ENCODE assay signal across 8 cellular contexts in genomic region chr1:99849744-99850457, GRCh38. TPM values are rescaled to one million over a fixed set of nuclear protein-coding genes. Genes with fewer than 3 reads are reported as not detected.
DNase-seq lines count a peak whose midpoint lies in the region; ATAC-seq and TF ChIP-seq lines count a peak whose summit lies in the region.

Gene AGL (plus strand): TSS chr1:99850361. CDS start chr1:99851043, 682 bp downstream.

- peak; percentile 93 for DNase-seq in AG20443 (ENCODE audit: low spot score)
- peak; percentile 92 to 94 for DNase-seq in NCI-H524 (lab: John Stamatoyannopoulos, UW)
- peak; percentile 88 for DNase-seq in activated CD4-positive, alpha-beta T cell treated with anti-CD3 and anti-CD28 coated beads, Interleukin-2, amount 10 ng/mL, durations not matched to agents 7 days and 5 days
- peak; percentile 89 to 96 for DNase-seq in left lung
- DNase-seq in stimulated activated CD4-positive, alpha-beta T cell treated with anti-CD3 and anti-CD28 coated beads, Interleukin-4, amount 100 ng/mL, for 1 hour: peak; percentile 87

- no peaks in the 10 kb centered on the region for H3K27me3 ChIP-seq in left lung

- H3K4me1 ChIP-seq in left lung: peaks cover 6 to 17% of the 10 kb centered on the region in 2 donors

- ATAC-seq in GM19025 (IDR thresholded peaks at IDR 0.05; ENCODE audit: low read depth, unreplicated experiment) (peak; percentile 99), HG03280 (IDR thresholded peaks at IDR 0.05; ENCODE audit: unreplicated experiment) (peak; percentile 99), left lung (peak; percentile 97)

- POLR2A ChIA-PET in activated CD4-positive, alpha-beta T cell treated with anti-CD3 and anti-CD28 coated beads, Interleukin-2, amount 10 ng/mL, durations not matched to agents 7 days and 5 days (lab: Charles Lee): no interaction called here

- H3K27ac Mint-ChIP-seq in activated CD4-positive, alpha-beta T cell treated with anti-CD3 and anti-CD28 coated beads, Interleukin-2, amount 10 ng/mL, durations not matched to agents 7 days and 5 days: peak within 1 kb of the TSS; percentile 93
- peak within 1 kb of the TSS; percentile 88 for H3K27ac Mint-ChIP-seq in dendritic cell treated with granulocyte-macrophage colony-stimulating factor and Interleukin-4, amounts not matched to agents 40 ng/mL and 50 ng/mL, for 4 days

- H3K9me3 ChIP-seq in left lung: no peaks in the 10 kb centered on the region

- intact Hi-C loops in dendritic cell treated with granulocyte-macrophage colony-stimulating factor and Interleukin-4, amounts not matched to agents 40 ng/mL and 50 ng/mL, for 4 days (cut with micrococcal nuclease): loop anchor here (5.0 kb wide), 1 partner anchor 192 kb away; no protein-coding TSS in a partner anchor
- intact Hi-C loops in left lung (cut with DNase I): no loop called here

- H3K4me1 Mint-ChIP-seq in activated CD4-positive, alpha-beta T cell treated with anti-CD3 and anti-CD28 coated beads, Interleukin-2, amount 10 ng/mL, durations not matched to agents 7 days and 5 days: peaks cover 36% of the 10 kb centered on the region
- peaks cover 13% of the 10 kb centered on the region for H3K4me1 Mint-ChIP-seq in dendritic cell treated with granulocyte-macrophage colony-stimulating factor and Interleukin-4, amounts not matched to agents 40 ng/mL and 50 ng/mL, for 4 days (ENCODE audit: low read depth)

- peaks cover 0 to 12% of the 10 kb centered on the region in 2 donors for H3K36me3 ChIP-seq in left lung

- H3K27ac ChIP-seq in left lung: peak within 1 kb of the TSS; percentile 87

- H3K27me3 Mint-ChIP-seq in activated CD4-positive, alpha-beta T cell treated with anti-CD3 and anti-CD28 coated beads, Interleukin-2, amount 10 ng/mL, durations not matched to agents 7 days and 5 days: peaks cover 2% of the 10 kb centered on the region
- no peaks in the 10 kb centered on the region for H3K27me3 Mint-ChIP-seq in dendritic cell treated with granulocyte-macrophage colony-stimulating factor and Interleukin-4, amounts not matched to agents 40 ng/mL and 50 ng/mL, for 4 days

- H3K4me3 ChIP-seq in left lung: peak within 1 kb of the TSS; percentile 58 to 78

- H3K4me3 Mint-ChIP-seq in activated CD4-positive, alpha-beta T cell treated with anti-CD3 and anti-CD28 coated beads, Interleukin-2, amount 10 ng/mL, durations not matched to agents 7 days and 5 days: peak within 1 kb of the TSS; percentile 90
- H3K4me3 Mint-ChIP-seq in dendritic cell treated with granulocyte-macrophage colony-stimulating factor and Interleukin-4, amounts not matched to agents 40 ng/mL and 50 ng/mL, for 4 days: peak within 1 kb of the TSS; percentile 89

- CTCF ChIA-PET in activated CD4-positive, alpha-beta T cell treated with anti-CD3 and anti-CD28 coated beads, Interleukin-2, amount 10 ng/mL, durations not matched to agents 7 days and 5 days (lab: Charles Lee): interaction anchor here (1.3 kb wide), 1 partner anchor 16 kb away, joined by 3 read pairs; no protein-coding TSS in a partner anchor

- H3K36me3 Mint-ChIP-seq in activated CD4-positive, alpha-beta T cell treated with anti-CD3 and anti-CD28 coated beads, Interleukin-2, amount 10 ng/mL, durations not matched to agents 7 days and 5 days (ENCODE audit: low read depth): peaks cover 16% of the 10 kb centered on the region
- peaks cover 34% of the 10 kb centered on the region for H3K36me3 Mint-ChIP-seq in dendritic cell treated with granulocyte-macrophage colony-stimulating factor and Interleukin-4, amounts not matched to agents 40 ng/mL and 50 ng/mL, for 4 days (ENCODE audit: low read depth)

- no peak for TF ChIP-seq CTCF in left lung (IDR thresholded peaks at IDR 0.05)

- no peaks in the 10 kb centered on the region for H3K9me3 Mint-ChIP-seq in activated CD4-positive, alpha-beta T cell treated with anti-CD3 and anti-CD28 coated beads, Interleukin-2, amount 10 ng/mL, durations not matched to agents 7 days and 5 days
- no peaks in the 10 kb centered on the region for H3K9me3 Mint-ChIP-seq in dendritic cell treated with granulocyte-macrophage colony-stimulating factor and Interleukin-4, amounts not matched to agents 40 ng/mL and 50 ng/mL, for 4 days

RNA-seq across cellular contexts. Expression of gene AGL, which starts in this region (rescaled TPM):
- 10 to 100 TPM; 12.6 to 13.2 TPM for total RNA-seq in activated CD4-positive, alpha-beta T cell treated with anti-CD3 and anti-CD28 coated beads, Interleukin-2, amount 10 ng/mL, durations not matched to agents 7 days and 5 days
- 10 to 100 TPM; 16.9 to 38.4 TPM for total RNA-seq in left lung

Comparison
In these comparisons a context has a peak if more than half of its experiments do, and no peak if none do; other contexts are left out.
1. Peak in every context shown above with its lines: DNase-seq, ATAC-seq, H3K4me3 ChIP-seq and H3K27ac ChIP-seq.